In genomic region chr2:3520591-3520990, GRCh38 we compare ENCODE assay signal across 9 cellular contexts. TPM values are rescaled to one million over a fixed set of nuclear protein-coding genes. Genes with fewer than 3 reads are reported as not detected.
A peak's percentile ranks its signal among the peaks of the same experiment; 100 is the strongest.
DNase-seq lines count a peak whose midpoint lies in the region; ATAC-seq and TF ChIP-seq lines count a peak whose summit lies in the region.
"Had no signal": no experiment of that assay in that cellular context is flagged by ENCODE, and none has a peak within 500 bp of the region (broad histone marks: within the 10 kb centered on the region; RNA-seq: fewer than 3 reads in every experiment).

No MANE protein-coding gene starts in this region.

- H3K27me3 Mint-ChIP-seq in activated T-helper 1 cell treated with anti-CD3 and anti-CD28 coated beads, Interleukin-12 subunit alpha, Interleukin-12 subunit beta, Interleukin-2, Interleukin-4 antibody, amounts not matched to agents 30 ng/mL and 10 ng/mL and 1 ng/mL, durations not matched to agents 14 hours and 24 hours and 36 hours (ENCODE audit: insufficient read depth): peaks cover 4% of the 10 kb centered on the region
- no peaks in the 10 kb centered on the region for H3K27me3 Mint-ChIP-seq in type B pancreatic cell

- intact Hi-C loops in left ventricle myocardium inferior (cut with micrococcal nuclease) (no loop called here), cardiac septum (cut with DNase I) (no loop called here), lower lobe of right lung (cut with DNase I) (no loop called here)
- intact Hi-C loops in activated T-helper 1 cell treated with anti-CD3 and anti-CD28 coated beads, Interleukin-12 subunit alpha, Interleukin-12 subunit beta, Interleukin-2, Interleukin-4 antibody, amounts not matched to agents 30 ng/mL and 10 ng/mL and 1 ng/mL, durations not matched to agents 14 hours and 24 hours and 36 hours (cut with micrococcal nuclease): no loop called here

- H3K27ac Mint-ChIP-seq in activated T-helper 1 cell treated with anti-CD3 and anti-CD28 coated beads, Interleukin-12 subunit alpha, Interleukin-12 subunit beta, Interleukin-2, Interleukin-4 antibody, amounts not matched to agents 30 ng/mL and 10 ng/mL and 1 ng/mL, durations not matched to agents 14 hours and 24 hours and 36 hours: peak overlapping the region; percentile 92
- H3K27ac Mint-ChIP-seq in type B pancreatic cell: peak overlapping the region; percentile 84

- H3K27me3 ChIP-seq in left ventricle myocardium inferior (ENCODE audit: low read depth): no peaks in the 10 kb centered on the region
- H3K27me3 ChIP-seq in lower lobe of right lung (ENCODE audit: low read depth): no peaks in the 10 kb centered on the region

- DNase-seq in left ventricle myocardium inferior (no peak), cardiac septum (ENCODE audit: low spot score) (no peak), lower lobe of right lung (no peak), type B pancreatic cell (ENCODE audit: extremely low spot score, unreplicated experiment) (no peak), cerebellar cortex (ENCODE audit: low spot score) (no peak), dermis blood vessel endothelial cell (no peak), HK-2 (ENCODE audit: unreplicated experiment) (no peak)
- DNase-seq in activated T-helper 1 cell treated with anti-CD3 and anti-CD28 coated beads, Interleukin-12 subunit alpha, Interleukin-12 subunit beta, Interleukin-2, Interleukin-4 antibody, amounts not matched to agents 30 ng/mL and 10 ng/mL and 1 ng/mL, durations not matched to agents 14 hours and 24 hours and 36 hours (ENCODE audit: low spot score): no peak
- DNase-seq: hypothalamus had no signal

- H3K4me3 ChIP-seq in left ventricle myocardium inferior: no peak overlapping the region
- H3K4me3 ChIP-seq in lower lobe of right lung: peak overlapping the region; percentile 87

- TF ChIP-seq CTCF in left ventricle myocardium inferior (IDR thresholded peaks at IDR 0.05; ENCODE audit: borderline replicate concordance): no peak
- TF ChIP-seq CTCF in lower lobe of right lung (IDR thresholded peaks at IDR 0.05): no peak
- no peak for TF ChIP-seq CTCF in type B pancreatic cell (conservative IDR thresholded peaks at IDR 0.05)

- H3K27ac ChIP-seq in left ventricle myocardium inferior (replicated peaks): peak overlapping the region; percentile 43
- H3K27ac ChIP-seq in lower lobe of right lung: no peak overlapping the region

- peaks cover 10% of the 10 kb centered on the region for H3K36me3 Mint-ChIP-seq in activated T-helper 1 cell treated with anti-CD3 and anti-CD28 coated beads, Interleukin-12 subunit alpha, Interleukin-12 subunit beta, Interleukin-2, Interleukin-4 antibody, amounts not matched to agents 30 ng/mL and 10 ng/mL and 1 ng/mL, durations not matched to agents 14 hours and 24 hours and 36 hours (ENCODE audit: low read depth)
- H3K36me3 Mint-ChIP-seq in type B pancreatic cell: peaks cover 23% of the 10 kb centered on the region

- H3K4me1 ChIP-seq in left ventricle myocardium inferior (peaks cover 81% of the 10 kb centered on the region), lower lobe of right lung (peaks cover 59% of the 10 kb centered on the region)

- peaks cover 38% of the 10 kb centered on the region for H3K4me1 Mint-ChIP-seq in activated T-helper 1 cell treated with anti-CD3 and anti-CD28 coated beads, Interleukin-12 subunit alpha, Interleukin-12 subunit beta, Interleukin-2, Interleukin-4 antibody, amounts not matched to agents 30 ng/mL and 10 ng/mL and 1 ng/mL, durations not matched to agents 14 hours and 24 hours and 36 hours (ENCODE audit: low read depth)
- peaks cover 30% of the 10 kb centered on the region for H3K4me1 Mint-ChIP-seq in type B pancreatic cell (ENCODE audit: unreplicated experiment)

- H3K9me3 ChIP-seq in left ventricle myocardium inferior (replicated peaks): peaks cover 3% of the 10 kb centered on the region
- no peaks in the 10 kb centered on the region for H3K9me3 ChIP-seq in lower lobe of right lung

- ATAC-seq in lower lobe of right lung: no peak

- peaks cover 4% of the 10 kb centered on the region for H3K9me3 Mint-ChIP-seq in activated T-helper 1 cell treated with anti-CD3 and anti-CD28 coated beads, Interleukin-12 subunit alpha, Interleukin-12 subunit beta, Interleukin-2, Interleukin-4 antibody, amounts not matched to agents 30 ng/mL and 10 ng/mL and 1 ng/mL, durations not matched to agents 14 hours and 24 hours and 36 hours
- peaks cover 4% of the 10 kb centered on the region for H3K9me3 Mint-ChIP-seq in type B pancreatic cell

- H3K4me3 Mint-ChIP-seq in activated T-helper 1 cell treated with anti-CD3 and anti-CD28 coated beads, Interleukin-12 subunit alpha, Interleukin-12 subunit beta, Interleukin-2, Interleukin-4 antibody, amounts not matched to agents 30 ng/mL and 10 ng/mL and 1 ng/mL, durations not matched to agents 14 hours and 24 hours and 36 hours: peak overlapping the region; percentile 94
- peak overlapping the region; percentile 89 for H3K4me3 Mint-ChIP-seq in type B pancreatic cell

- H3K36me3 ChIP-seq in left ventricle myocardium inferior (peaks cover 5% of the 10 kb centered on the region), lower lobe of right lung (peaks cover 11% of the 10 kb centered on the region)

RNA-seq across cellular contexts. Expression of gene ADI1, which starts 1.3 kb away (rescaled TPM):
- total RNA-seq in left ventricle myocardium inferior (195 TPM), cardiac septum (135 TPM), lower lobe of right lung (60.2 TPM), type B pancreatic cell (ENCODE audit: low replicate concordance) (40.0 and 54.7 TPM in 2 replicates), dermis blood vessel endothelial cell (50.9 and 68.4 TPM in 2 replicates)
- total RNA-seq in activated T-helper 1 cell treated with anti-CD3 and anti-CD28 coated beads, Interleukin-12 subunit alpha, Interleukin-12 subunit beta, Interleukin-2, Interleukin-4 antibody, amounts not matched to agents 30 ng/mL and 10 ng/mL and 1 ng/mL, durations not matched to agents 14 hours and 24 hours and 36 hours: 35.5 and 36.0 TPM in 2 replicates

RNA-seq across cellular contexts. Expression of gene RNASEH1, which starts 37.5 kb away (rescaled TPM):
- total RNA-seq in left ventricle myocardium inferior (20.9 TPM), cardiac septum (21.4 TPM), lower lobe of right lung (17.3 TPM), type B pancreatic cell (ENCODE audit: low replicate concordance) (19.3 and 21.7 TPM in 2 replicates), dermis blood vessel endothelial cell (23.5 and 30.9 TPM in 2 replicates)
- 30.5 and 31.6 TPM in 2 replicates for total RNA-seq in activated T-helper 1 cell treated with anti-CD3 and anti-CD28 coated beads, Interleukin-12 subunit alpha, Interleukin-12 subunit beta, Interleukin-2, Interleukin-4 antibody, amounts not matched to agents 30 ng/mL and 10 ng/mL and 1 ng/mL, durations not matched to agents 14 hours and 24 hours and 36 hours

RNA-seq across cellular contexts. Expression of gene RPS7, which starts 54.5 kb away (rescaled TPM):
- total RNA-seq in left ventricle myocardium inferior: 583 TPM
- 489 TPM for total RNA-seq in cardiac septum
- 1,614 and 1,649 TPM in 2 replicates for total RNA-seq in activated T-helper 1 cell treated with anti-CD3 and anti-CD28 coated beads, Interleukin-12 subunit alpha, Interleukin-12 subunit beta, Interleukin-2, Interleukin-4 antibody, amounts not matched to agents 30 ng/mL and 10 ng/mL and 1 ng/mL, durations not matched to agents 14 hours and 24 hours and 36 hours
- 814 TPM for total RNA-seq in lower lobe of right lung
- 1,678 and 1,855 TPM in 2 replicates for total RNA-seq in type B pancreatic cell (ENCODE audit: low replicate concordance)
- total RNA-seq in dermis blood vessel endothelial cell: 926 and 1,911 TPM in 2 replicates
